Comparison of ENCODE assay signal across 9 cellular contexts in the genomic region with DNA sequence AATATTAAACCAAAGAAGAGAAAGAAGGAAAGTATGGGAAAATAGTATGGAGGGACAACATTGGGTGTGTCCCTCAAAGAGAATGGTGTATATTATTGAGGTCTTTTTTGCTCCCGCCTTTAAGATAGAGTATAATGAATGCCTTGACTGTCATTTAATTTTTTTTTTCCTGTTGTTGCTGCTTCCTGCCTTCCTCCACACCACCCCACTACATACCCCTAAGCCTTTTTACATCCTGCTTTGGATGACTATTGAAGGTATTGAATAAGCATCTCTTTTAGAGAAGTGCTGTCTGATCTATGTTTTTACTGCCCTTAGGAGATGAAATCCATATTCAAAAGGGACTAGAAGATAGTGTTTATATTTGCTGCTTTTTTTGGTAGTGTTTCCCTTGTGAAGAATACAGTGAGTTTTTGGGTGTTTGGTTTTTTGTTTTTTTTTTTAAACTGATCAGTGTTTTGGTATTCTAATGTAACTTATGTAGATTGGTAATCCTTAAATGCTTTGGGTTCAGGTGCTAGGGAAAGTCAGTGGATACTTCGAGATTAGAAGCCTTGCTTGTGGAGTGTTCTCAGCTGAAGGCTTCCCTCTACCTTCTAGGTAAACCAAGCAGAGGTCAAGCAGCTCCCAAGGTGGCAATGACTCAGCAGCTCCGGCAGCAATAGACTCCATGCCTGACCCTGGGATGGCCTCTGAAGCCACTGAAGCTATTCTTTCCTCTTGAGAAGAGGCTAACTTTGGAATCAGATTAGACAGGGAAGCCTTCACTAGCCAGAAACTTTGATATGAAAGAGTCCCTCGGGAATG. TPM values are rescaled to one million over a fixed set of nuclear protein-coding genes. Genes with fewer than 3 reads are reported as not detected.
DNase-seq lines count a peak whose midpoint lies in the region; ATAC-seq and TF ChIP-seq lines count a peak whose summit lies in the region.
"Had no signal": no experiment of that assay in that cellular context is flagged by ENCODE, and none has a peak within 500 bp of the region (broad histone marks: within the 10 kb centered on the region; RNA-seq: fewer than 3 reads in every experiment).

No MANE protein-coding gene starts in this region.

- ATAC-seq in RWPE2 (ENCODE audit: low read depth) (0 out of 3 replicates have a peak, but pooled peaks have one; percentile 24), Right ventricle myocardium superior (ENCODE audit: poor library complexity) (peak; percentile 41), sciatic nerve (peak; percentile 26), GM19397 (IDR thresholded peaks at IDR 0.05; ENCODE audit: unreplicated experiment) (no peak)
- ATAC-seq: activated T-cell treated with anti-CD3 and anti-CD28 coated beads, Interleukin-2, amount 50 U/mL, for 72 hours had no signal

- no peaks in the 10 kb centered on the region for H3K36me3 ChIP-seq in RWPE2 (ENCODE audit: low read depth)

- H3K27ac ChIP-seq in RWPE2 (ENCODE audit: poor library complexity, severe bottlenecking), result no peak overlapping the region

- no peaks in the 10 kb centered on the region for H3K4me1 ChIP-seq in RWPE2 (ENCODE audit: insufficient read depth, poor library complexity, severe bottlenecking)

- in situ Hi-C loops in G401 (cut with HindIII; ENCODE audit: low sequenced_read_pairs), result no loop called here

- H3K9me3 ChIP-seq in RWPE2 (ENCODE audit: severe bottlenecking), result no peaks in the 10 kb centered on the region

- peaks cover 20% of the 10 kb centered on the region for H3K27me3 ChIP-seq in RWPE2 (ENCODE audit: insufficient read depth, poor library complexity, severe bottlenecking)

- no peak for TF ChIP-seq CTCF in RWPE2 (IDR thresholded peaks at IDR 0.05; ENCODE audit: poor library complexity, severe bottlenecking)

- peak; percentile 62 for DNase-seq in G401 (ENCODE audit: low spot score)
- DNase-seq in RWPE2 (ENCODE audit: low spot score), result no peak
- peak; percentile 50 for DNase-seq in Right ventricle myocardium superior
- DNase-seq in sciatic nerve (ENCODE audit: low spot score), result no peak
- no peak for DNase-seq in cerebellum (ENCODE audit: low spot score)
- DNase-seq in activated CD8-positive, alpha-beta memory T cell treated with anti-CD3 and anti-CD28 coated beads, Interleukin-2, amount 50 U/mL, for 4 hours, result no peak
- no peak for DNase-seq in DMS79 treated with DMSO at 0.1 percent for 48 hours (lab: John Stamatoyannopoulos, UW)
- DNase-seq: activated T-cell treated with anti-CD3 and anti-CD28 coated beads, Interleukin-2, amount 50 U/mL, for 72 hours had no signal

- no peak overlapping the region for H3K4me3 ChIP-seq in RWPE2 (ENCODE audit: severe bottlenecking)

- intact Hi-C loops in Right ventricle myocardium superior (cut with DNase I) (no loop called here), sciatic nerve (cut with DNase I) (no loop called here)

RNA-seq across cellular contexts. Expression of a gene that starts 5.0 kb away (rescaled TPM):
- total RNA-seq in G401 (2014; rRNA removed; shearing (Covaris generic)), result 17.5 and 18.5 TPM in 2 replicates
- total RNA-seq in Right ventricle myocardium superior, result 25.3 TPM
- total RNA-seq in sciatic nerve, result 13.0 TPM
- total RNA-seq in cerebellum, result 48.7 TPM

RNA-seq across cellular contexts. Expression of a gene that starts 34.4 kb away (rescaled TPM):
- total RNA-seq in G401 (2014; rRNA removed; shearing (Covaris generic)), result not detected in 2 replicates
- total RNA-seq in Right ventricle myocardium superior (not detected), sciatic nerve (not detected), cerebellum (1.00 TPM)
- total RNA-seq: activated T-cell treated with anti-CD3 and anti-CD28 coated beads, Interleukin-2, amount 50 U/mL, for 72 hours had no signal

Comparison
In these comparisons a context has a peak if more than half of its experiments do, and no peak if none do; other contexts are left out.
1. DNase-seq: peak in G401 (single experiment) and Right ventricle myocardium superior (single experiment); none in RWPE2 (single experiment), sciatic nerve (single experiment), cerebellum (single experiment), activated CD8-positive, alpha-beta memory T cell treated with anti-CD3 and anti-CD28 coated beads, Interleukin-2, amount 50 U/mL, for 4 hours (single experiment) and DMS79 treated with DMSO at 0.1 percent for 48 hours (single experiment).